Comparison of ENCODE assay signal across 9 cellular contexts in the genomic region with DNA sequence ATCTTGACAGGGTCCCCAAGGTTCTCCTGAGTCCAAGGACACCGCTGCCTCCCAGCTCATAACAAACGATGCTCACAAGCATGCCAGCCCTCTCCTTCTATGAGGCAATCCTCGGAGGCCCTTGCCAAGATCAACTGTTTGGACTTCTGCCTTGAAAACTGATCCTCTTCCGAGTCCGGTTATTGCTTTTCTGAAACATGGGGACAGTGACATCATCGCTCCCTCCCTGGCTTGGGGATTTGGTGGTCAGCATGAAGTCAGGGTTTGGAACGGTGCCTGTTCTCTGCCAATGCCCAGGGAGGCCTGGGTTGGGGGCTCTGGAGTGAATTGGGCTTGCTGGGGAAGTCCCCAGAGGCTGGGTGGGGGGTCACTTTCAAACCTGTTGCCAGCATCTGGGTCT.
DNase-seq lines count a peak whose midpoint lies in the region; ATAC-seq and TF ChIP-seq lines count a peak whose summit lies in the region.
"Had no signal": no experiment of that assay in that cellular context is flagged by ENCODE, and none has a peak within 500 bp of the region (broad histone marks: within the 10 kb centered on the region; RNA-seq: fewer than 3 reads in every experiment).

No MANE protein-coding gene starts in this region.

- H3K4me3 Mint-ChIP-seq in endothelial cell (ENCODE audit: unreplicated experiment), result no peak overlapping the region

- H3K9me3 ChIP-seq in lung (ENCODE audit: control insufficient read depth in 2 of 2, insufficient read depth in 1 of 2, low read length in 1 of 2) (peaks cover 0 to 1% of the 10 kb centered on the region in 2 donors), suprapubic skin (no peaks in the 10 kb centered on the region), OCI-LY7 (ENCODE audit: low read length) (no peaks in the 10 kb centered on the region), PC-9 (ENCODE audit: insufficient read depth, low read depth) (peaks cover 9% of the 10 kb centered on the region)

- BruUV-seq in OCI-LY7 (replicated peaks; lab: Mats Ljungman, UMichigan), result no TSS peak
- BruUV-seq in PC-9 (replicated peaks; lab: Mats Ljungman, UMichigan), result no TSS peak

- no peak for TF ChIP-seq EP300 in suprapubic skin (IDR thresholded peaks at IDR 0.05)

- 46 to 68% methylated on average over 7 of the region's 7 CpGs for WGBS in lung, 2 donors
- WGBS in suprapubic skin, result 39% methylated on average over 7 of the region's 7 CpGs

- H3K79me2 ChIP-seq in OCI-LY7 (ENCODE audit: insufficient read depth, low read depth, low read length) (no peaks in the 10 kb centered on the region), PC-9 (ENCODE audit: low read depth) (no peaks in the 10 kb centered on the region)

- no peak overlapping the region for H3K4me2 ChIP-seq in OCI-LY7 (ENCODE audit: low read length)
- no peak overlapping the region for H3K4me2 ChIP-seq in PC-9

- H3K27me3 Mint-ChIP-seq in endothelial cell (ENCODE audit: unreplicated experiment), result peaks cover 7% of the 10 kb centered on the region

- no peaks in the 10 kb centered on the region for H3K27me3 ChIP-seq in lung (ENCODE audit: control insufficient read depth, insufficient read depth)
- no peaks in the 10 kb centered on the region for H3K27me3 ChIP-seq in suprapubic skin
- H3K27me3 ChIP-seq in PC-9 (ENCODE audit: insufficient read depth, low read depth), result no peaks in the 10 kb centered on the region

- peak; percentile 34 for DNase-seq in HT1080 (ENCODE audit: low read depth)
- no peak for DNase-seq in endothelial cell (ENCODE audit: low spot score)
- peak; percentile 60 for DNase-seq in lung (ENCODE audit: low spot score)
- peak; percentile 87 to 89 for DNase-seq in suprapubic skin (ENCODE audit: low spot score in 2 of 2)
- DNase-seq in OCI-LY7 (ENCODE audit: low spot score), result no peak
- no peak for DNase-seq in PC-9
- no peak for DNase-seq in activated gamma-delta T cell treated with Interleukin-2 at 50 U/mL for 16 hours
- DNase-seq: MM.1S had no signal

- ATAC-seq in lung (ENCODE audit: insufficient read depth, low FRiP score) (no peak), GM21529 (IDR thresholded peaks at IDR 0.05; ENCODE audit: unreplicated experiment) (no peak)

- intact Hi-C loops in OCI-LY7 (cut with micrococcal nuclease; ENCODE audit: unreplicated experiment) (no loop called here), PC-9 (cut with micrococcal nuclease; ENCODE audit: unreplicated experiment) (no loop called here)

- H3K4me3 ChIP-seq in lung, result no peak overlapping the region
- H3K4me3 ChIP-seq in suprapubic skin, result no peak overlapping the region
- H3K4me3 ChIP-seq in OCI-LY7 (ENCODE audit: low read depth, low read length, poor library complexity, severe bottlenecking), result no peak overlapping the region
- H3K4me3 ChIP-seq in PC-9, result no peak overlapping the region

- H3K36me3 Mint-ChIP-seq in endothelial cell (ENCODE audit: low read depth, unreplicated experiment), result peaks cover 5% of the 10 kb centered on the region

- H2AFZ ChIP-seq in OCI-LY7 (ENCODE audit: low read length) (no peak overlapping the region), PC-9 (no peak overlapping the region)

- no peak for TF ChIP-seq POLR2A in suprapubic skin (IDR thresholded peaks at IDR 0.05)

- no peaks in the 10 kb centered on the region for H3K9me2 ChIP-seq in OCI-LY7 (ENCODE audit: insufficient read depth, low read length)
- no peaks in the 10 kb centered on the region for H3K9me2 ChIP-seq in PC-9 (ENCODE audit: insufficient read depth)

- H3K4me1 ChIP-seq in lung (ENCODE audit: control insufficient read depth in 2 of 2, insufficient read depth in 2 of 2, low read length in 2 of 2), result peaks cover 0 to 29% of the 10 kb centered on the region in 2 donors
- peaks cover 78% of the 10 kb centered on the region for H3K4me1 ChIP-seq in suprapubic skin
- no peaks in the 10 kb centered on the region for H3K4me1 ChIP-seq in OCI-LY7 (ENCODE audit: insufficient read depth, low read length, poor library complexity, severe bottlenecking)
- H3K4me1 ChIP-seq in PC-9 (replicated peaks; ENCODE audit: insufficient read depth), result peaks cover 11% of the 10 kb centered on the region

- H3K27ac ChIP-seq in lung (ENCODE audit: low read depth in 1 of 2, low read length in 1 of 2) (peak overlapping the region; percentile 14 to 87), suprapubic skin (peak overlapping the region; percentile 93), OCI-LY7 (ENCODE audit: low read depth, low read length, poor library complexity, severe bottlenecking) (no peak overlapping the region), PC-9 (no peak overlapping the region)

- peak overlapping the region; percentile 99 for H3K27ac Mint-ChIP-seq in endothelial cell (ENCODE audit: unreplicated experiment)

- TF ChIP-seq CTCF in endothelial cell (IDR thresholded peaks at IDR 0.05; ENCODE audit: unreplicated experiment), result no peak
- TF ChIP-seq CTCF in lung (IDR thresholded peaks at IDR 0.05; ENCODE audit: control extremely low read depth, extremely low read depth), result no peak
- no peak for TF ChIP-seq CTCF in suprapubic skin (IDR thresholded peaks at IDR 0.05)
- TF ChIP-seq CTCF in OCI-LY7 (conservative IDR thresholded peaks at IDR 0.05; ENCODE audit: low read length), result no peak
- no peak for TF ChIP-seq CTCF in PC-9 (conservative IDR thresholded peaks at IDR 0.05)

- CTCF ChIA-PET in OCI-LY7 (lab: Charles Lee; ENCODE audit: unreplicated experiment), result no interaction called here
- CTCF ChIA-PET in PC-9 (lab: Charles Lee), result no interaction called here

- H3K36me3 ChIP-seq in lung (ENCODE audit: control insufficient read depth in 2 of 2, insufficient read depth in 2 of 2, low read length in 2 of 2), result no peaks in the 10 kb centered on the region
- H3K36me3 ChIP-seq in suprapubic skin, result no peaks in the 10 kb centered on the region
- H3K36me3 ChIP-seq in OCI-LY7 (ENCODE audit: insufficient read depth, low read length), result no peaks in the 10 kb centered on the region
- H3K36me3 ChIP-seq in PC-9 (ENCODE audit: low read depth), result no peaks in the 10 kb centered on the region

- POLR2A ChIA-PET in OCI-LY7 (lab: Charles Lee), result no interaction called here
- POLR2A ChIA-PET in PC-9 (lab: Charles Lee; ENCODE audit: unreplicated experiment), result no interaction called here

- H3K9me3 Mint-ChIP-seq in endothelial cell (ENCODE audit: unreplicated experiment), result peaks cover 3% of the 10 kb centered on the region

- H3F3A ChIP-seq in PC-9 (ENCODE audit: insufficient read depth, low read depth), result peaks cover 3% of the 10 kb centered on the region; the same call in 1 of the 2 replicates

- H4K20me1 ChIP-seq in OCI-LY7 (ENCODE audit: insufficient read depth, low read length), result no peaks in the 10 kb centered on the region
- no peaks in the 10 kb centered on the region for H4K20me1 ChIP-seq in PC-9 (ENCODE audit: insufficient read depth)

- peaks cover 46% of the 10 kb centered on the region for H3K4me1 Mint-ChIP-seq in endothelial cell (ENCODE audit: unreplicated experiment)

Comparison
In these comparisons a context has a peak if more than half of its experiments do, and no peak if none do; other contexts are left out.
1. DNase-seq: peak in HT1080 (single experiment), lung (single experiment) and suprapubic skin (2 of 2); none in endothelial cell (single experiment), OCI-LY7 (single experiment), PC-9 (0 of 2) and activated gamma-delta T cell treated with Interleukin-2 at 50 U/mL for 16 hours (single experiment).
2. H3K27ac ChIP-seq: peak in lung (2 of 2) and suprapubic skin (single experiment); none in OCI-LY7 (single experiment) and PC-9 (single experiment).